18 cellular contexts compared by ENCODE assay signal in the genomic region with DNA sequence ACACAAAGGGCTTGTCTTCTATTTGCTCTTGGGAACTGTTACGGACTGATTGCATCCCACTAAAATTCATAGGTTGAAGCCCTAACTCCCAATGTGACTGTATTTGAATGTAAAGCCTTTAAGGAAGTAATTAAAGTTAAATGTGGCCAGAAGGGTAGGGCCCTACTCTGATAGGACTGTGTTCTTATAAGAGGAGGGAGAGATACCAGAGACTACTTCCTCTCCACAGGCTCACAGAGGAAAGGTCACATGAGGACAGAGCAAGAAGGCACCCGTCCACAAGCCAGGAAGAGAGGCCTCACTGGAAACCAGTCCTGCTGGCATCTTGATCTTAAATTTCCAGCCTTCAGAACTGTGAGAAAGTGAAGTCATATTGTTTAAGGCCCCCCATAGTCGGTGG.
"Had no signal": no experiment of that assay in that cellular context is flagged by ENCODE, and none has a peak within 500 bp of the region (broad histone marks: within the 10 kb centered on the region; RNA-seq: fewer than 3 reads in every experiment).

No MANE protein-coding gene starts in this region.

- H3K4me3 ChIP-seq: cardiac muscle cell, dorsolateral prefrontal cortex, gastroesophageal sphincter, heart right ventricle, lung, thyroid gland had no signal

- H3K27ac Mint-ChIP-seq: activated CD4-positive, alpha-beta T cell treated with anti-CD3 and anti-CD28 coated beads for 36 hours; activated CD8-positive, alpha-beta T cell treated with anti-CD3 and anti-CD28 coated beads for 36 hours; naive B cell; stimulated activated naive B cell treated with anti-CD40 and anti-IgM and Interleukin-4, amounts not matched to agents 10 μg/mL and 1 μg/mL and 100 μg/mL, for 72 hours had no signal

- H3K4me1 Mint-ChIP-seq: activated CD4-positive, alpha-beta T cell treated with anti-CD3 and anti-CD28 coated beads for 36 hours; naive B cell; stimulated activated naive B cell treated with anti-CD40 and anti-IgM and Interleukin-4, amounts not matched to agents 10 μg/mL and 1 μg/mL and 100 μg/mL, for 72 hours had no signal

- H3K9me3 Mint-ChIP-seq: activated CD8-positive, alpha-beta T cell treated with anti-CD3 and anti-CD28 coated beads for 36 hours; activated T-cell treated with anti-CD3 and anti-CD28 coated beads, Interleukin-2, amount 50 U/mL, for 4 hours had no signal

- DNase-seq: activated CD4-positive, alpha-beta T cell treated with anti-CD3 and anti-CD28 coated beads for 36 hours; activated CD8-positive, alpha-beta T cell treated with anti-CD3 and anti-CD28 coated beads for 36 hours; activated effector memory CD4-positive, alpha-beta T cell treated with Interleukin-2 at 50 U/mL for 16 hours; activated naive CD4-positive, alpha-beta T cell treated with anti-CD3 and anti-CD28 coated beads, Interleukin-2, amount 50 U/mL, for 16 hours; activated T-cell treated with anti-CD3 and anti-CD28 coated beads, Interleukin-2, amount 50 U/mL, for 4 hours; dorsolateral prefrontal cortex; erythroblast; heart right ventricle; naive B cell; stimulated activated CD4-positive, alpha-beta T cell treated with anti-CD3 and anti-CD28 coated beads, Interleukin-12 subunit alpha, Interleukin-12 subunit beta, amount 100 ng/mL, for 4 hours; stimulated activated CD4-positive, alpha-beta T cell treated with anti-CD3 and anti-CD28 coated beads, Interleukin-2, amount 100 ng/mL, for 24 hours; stimulated activated naive B cell treated with anti-CD40 and anti-IgM and Interleukin-4, amounts not matched to agents 10 μg/mL and 1 μg/mL and 100 μg/mL, for 72 hours; thyroid gland had no signal

- H3K27me3 ChIP-seq: cardiac muscle cell, dorsolateral prefrontal cortex, gastroesophageal sphincter, thyroid gland had no signal

- ATAC-seq: activated CD4-positive, alpha-beta T cell treated with anti-CD3 and anti-CD28 coated beads for 36 hours; activated CD8-positive, alpha-beta T cell treated with anti-CD3 and anti-CD28 coated beads for 36 hours; activated T-cell treated with anti-CD3 and anti-CD28 coated beads, Interleukin-2, amount 50 U/mL, for 4 hours; gastroesophageal sphincter; heart right ventricle; stimulated activated naive B cell treated with anti-CD40 and anti-IgM and Interleukin-4, amounts not matched to agents 10 μg/mL and 1 μg/mL and 100 μg/mL, for 72 hours had no signal

- H3K4me3 Mint-ChIP-seq: activated CD4-positive, alpha-beta T cell treated with anti-CD3 and anti-CD28 coated beads for 36 hours; activated CD8-positive, alpha-beta T cell treated with anti-CD3 and anti-CD28 coated beads for 36 hours; activated T-cell treated with anti-CD3 and anti-CD28 coated beads, Interleukin-2, amount 50 U/mL, for 4 hours; naive B cell; stimulated activated naive B cell treated with anti-CD40 and anti-IgM and Interleukin-4, amounts not matched to agents 10 μg/mL and 1 μg/mL and 100 μg/mL, for 72 hours had no signal

- H3K36me3 Mint-ChIP-seq: naive B cell; stimulated activated naive B cell treated with anti-CD40 and anti-IgM and Interleukin-4, amounts not matched to agents 10 μg/mL and 1 μg/mL and 100 μg/mL, for 72 hours had no signal

- H3K27ac ChIP-seq: cardiac muscle cell, dorsolateral prefrontal cortex, gastroesophageal sphincter, heart right ventricle, parathyroid adenoma, thyroid gland, VCaP had no signal
